8 cellular contexts compared by ENCODE assay signal in genomic region chr16:2339521-2340484, GRCh38. TPM values are rescaled to one million over a fixed set of nuclear protein-coding genes. Genes with fewer than 3 reads are reported as not detected.
A peak's percentile ranks its signal among the peaks of the same experiment; 100 is the strongest.
DNase-seq lines count a peak whose midpoint lies in the region; ATAC-seq, FAIRE-seq and TF ChIP-seq lines count a peak whose summit lies in the region.

No MANE protein-coding gene starts in this region.

- peak overlapping the region; percentile 25; the same call in 1 of the 2 replicates for H3K9ac ChIP-seq in HepG2 (ENCODE audit: insufficient read depth, low read depth, low read length)

- CTCF ChIA-PET in HepG2 (lab: Yijun Ruan, JAX; ENCODE audit: low intra/inter-chr PET ratio, low total read pairs) = interaction anchor here (1.5 to 2.4 kb wide), 3 partner anchors 83 to 161 kb away, joined by 11 to 28 read pairs (median 18); partner anchors contain the start of gene CCNF

- H3K9me3 ChIP-seq in HepG2 (ENCODE audit: low read length) = no peaks in the 10 kb centered on the region

- 10% methylated on average over 13 of the region's 98 CpGs for WGBS in HepG2 (ENCODE audit: low lambda C conversion rate)

- H3K4me1 Mint-ChIP-seq in chondrocyte (ENCODE audit: low read depth) = peaks cover 10% of the 10 kb centered on the region

- no peaks in the 10 kb centered on the region for H3K9me3 Mint-ChIP-seq in chondrocyte (ENCODE audit: low read depth)

- H3K27ac ChIP-seq in HepG2 (ENCODE audit: extremely low read length, insufficient read depth, low read length) = no peak overlapping the region

- H4K20me1 ChIP-seq in HepG2 (ENCODE audit: insufficient read depth, low read length) = no peaks in the 10 kb centered on the region

- H3K4me2 ChIP-seq in HepG2 (ENCODE audit: low read depth, low read length) = peak overlapping the region; percentile 90

- BruUV-seq in HepG2 (replicated peaks; lab: Mats Ljungman, UMichigan) = no TSS peak

- peaks cover 11% of the 10 kb centered on the region for H3K4me1 ChIP-seq in HepG2 (ENCODE audit: insufficient read depth, low read length)

- TF ChIP-seq EP300 in HepG2 (IDR thresholded peaks at IDR 0.05; ENCODE audit: low read depth in 2 of 2, low read length in 2 of 2) (no peak), HepG2 (CRISPR knock-in tag; IDR thresholded peaks at IDR 0.05; ENCODE audit: borderline replicate concordance) (no peak)

- no peak overlapping the region for H2AFZ ChIP-seq in HepG2 (ENCODE audit: low read length)

- H3K79me2 ChIP-seq in HepG2 (ENCODE audit: insufficient read depth, low read length) = no peaks in the 10 kb centered on the region

- peaks cover 1% of the 10 kb centered on the region for H3K36me3 Mint-ChIP-seq in chondrocyte (ENCODE audit: low read depth)

- intact Hi-C loops in HepG2 (cut with micrococcal nuclease; ENCODE audit: unreplicated experiment) = loop anchor here (1.0 to 10.0 kb wide), 4 partner anchors 47 to 165 kb away; partner anchors contain the start of genes CCNF and RNPS1

- TF ChIP-seq RAD21 in HepG2 (CRISPR knock-in tag; IDR thresholded peaks at IDR 0.05) = no peak

- peak overlapping the region; percentile 27 for H3K27ac Mint-ChIP-seq in chondrocyte (ENCODE audit: unreplicated experiment)

- no peak for FAIRE-seq in HepG2 (lab: Jason Lieb, UNC)

- peak overlapping the region; percentile 67 for H3K4me3 ChIP-seq in GM06990 (replicated peaks; ENCODE audit: low read depth, low read length)
- peak overlapping the region; percentile 43 to 78 (median 65) for H3K4me3 ChIP-seq in HepG2 (replicated peaks in 1 of 3; ENCODE audit: insufficient read depth in 1 of 3, low read depth in 2 of 3, low read length in 3 of 3)

- peak overlapping the region; percentile 78 for H3K4me3 Mint-ChIP-seq in chondrocyte (ENCODE audit: unreplicated experiment)

- TF ChIP-seq POLR2A in HepG2 (IDR thresholded peaks at IDR 0.05; ENCODE audit: insufficient read depth in 1 of 2, low read depth in 2 of 2, low read length in 2 of 2) = no peak

- H3K27me3 ChIP-seq in GM06990 (replicated peaks; ENCODE audit: control insufficient read depth, insufficient read depth, low read length) (no peaks in the 10 kb centered on the region), HepG2 (ENCODE audit: control insufficient read depth in 1 of 2, insufficient read depth in 2 of 2, low read length in 2 of 2) (peaks cover 6 to 36% of the 10 kb centered on the region in 2 experiments)

- ATAC-seq in GM21619 (IDR thresholded peaks at IDR 0.05; ENCODE audit: unreplicated experiment) (peak; percentile 35), HepG2 (peak; percentile 58)

- POLR2A ChIA-PET in HepG2 (lab: Yijun Ruan, JAX) = no interaction called here

- DNase-seq in GM06990 (ENCODE audit: extremely low read depth, insufficient read length) = peak; percentile 73
- DNase-seq in KBM-7 = peak; percentile 58
- peak; percentile 37 for DNase-seq in UCSD-AML1 (lab: John Stamatoyannopoulos, UW; ENCODE audit: unreplicated experiment)
- no peak for DNase-seq in chondrocyte (ENCODE audit: low spot score)
- DNase-seq in HepG2 (ENCODE audit: low spot score) = peak; percentile 15
- DNase-seq in stimulated activated CD4-positive, alpha-beta T cell treated with anti-CD3 and anti-CD28 coated beads, Interleukin-4, amount 100 ng/mL, for 4 hours = peak; percentile 29 to 39
- DNase-seq in SKM-1 (lab: John Stamatoyannopoulos, UW; ENCODE audit: unreplicated experiment) = no peak

- in situ Hi-C loops in KBM-7 (cut with MboI; ENCODE audit: low pct_unique_long_range_greater_than_20kb, low sequenced_read_pairs) (no loop called here), HepG2 (cut with HindIII; ENCODE audit: extremely low pct_ligation_motif_present, low pct_unique_long_range_greater_than_20kb) (no loop called here)

- TF ChIP-seq CTCF in GM06990 (IDR thresholded peaks at IDR 0.05; ENCODE audit: insufficient read depth, low read length, poor library complexity, severe bottlenecking) (peak; percentile 31), chondrocyte (IDR thresholded peaks at IDR 0.05) (peak; percentile 8), HepG2 (CRISPR knock-in tag; IDR thresholded peaks at IDR 0.05) (peak; percentile 53)

- H3K36me3 ChIP-seq in GM06990 (ENCODE audit: control insufficient read depth, insufficient read depth, low read length) = no peaks in the 10 kb centered on the region
- no peaks in the 10 kb centered on the region for H3K36me3 ChIP-seq in HepG2 (replicated peaks in 1 of 2; ENCODE audit: control insufficient read depth in 1 of 2, insufficient read depth in 2 of 2, low read length in 2 of 2)

- H3K27me3 Mint-ChIP-seq in chondrocyte (ENCODE audit: low read depth) = peaks cover 2% of the 10 kb centered on the region

TF ChIP-seq in HepG2, 621 proteins besides CTCF, POLR2A, EP300 and RAD21 (continues in another document):
- TF ChIP-seq STAG1 (CRISPR knock-in tag; IDR thresholded peaks at IDR 0.05) (peak; percentile 21; the same call in 1 of the 2 replicates), HOXA5 (CRISPR knock-in tag; IDR thresholded peaks at IDR 0.05) (peak; percentile 47; the same call in 1 of the 2 replicates), TFE3 (CRISPR knock-in tag; IDR thresholded peaks at IDR 0.05) (no peak), ZNF749 (CRISPR knock-in tag; IDR thresholded peaks at IDR 0.05; ENCODE audit: borderline replicate concordance) (0 out of 2 replicates have a peak, but pooled peaks have one; percentile 37), SNAPC4 (CRISPR knock-in tag; IDR thresholded peaks at IDR 0.05) (no peak)

RNA-seq across cellular contexts. Expression of gene ABCA3, which starts 0.7 kb away (rescaled TPM):
- total RNA-seq in chondrocyte = 16.3 to 27.3 TPM (median 26.0 TPM) in 3 replicates
- 0.41 and 0.60 TPM in 2 replicates for total RNA-seq in HepG2 (2016; rRNA removed; fragmentation: Illumina TruSeq; extraction: Trizol)
- 0.09 and 0.51 TPM in 2 replicates for total RNA-seq in HepG2 (2016; cell fraction: cytosol; rRNA removed; fragmentation: Illumina TruSeq; extraction: Trizol; ENCODE audit: low read depth)
- 0.37 and 0.52 TPM in 2 replicates for total RNA-seq in HepG2 (2016; cell fraction: insoluble cytoplasmic fraction; rRNA removed; fragmentation: Illumina TruSeq; extraction: Trizol)
- 0.72 and 0.80 TPM in 2 replicates for total RNA-seq in HepG2 (2016; cell fraction: membrane; rRNA removed; fragmentation: Illumina TruSeq; extraction: Trizol)
- total RNA-seq in HepG2 (2016; cell fraction: nucleus; rRNA removed; fragmentation: Illumina TruSeq; extraction: Trizol) = 0.38 and 0.56 TPM in 2 replicates
- 1.5 and 2.3 TPM in 2 replicates for polyA plus RNA-seq in HepG2 (2011; rRNA removed)
- polyA plus RNA-seq in HepG2 (2011; cell fraction: cytosol; rRNA removed) = 1.1 and 1.3 TPM in 2 replicates
- polyA plus RNA-seq in HepG2 (2011; cell fraction: nucleus; rRNA removed) = 1.8 and 2.5 TPM in 2 replicates
- 0.71 and 2.5 TPM in 2 replicates for polyA plus RNA-seq in HepG2 (2012)
- 1.0 and 1.2 TPM in 2 replicates for polyA plus RNA-seq in HepG2 (2016; cell fraction: cytosol; fragmentation: Illumina TruSeq; extraction: Trizol; ENCODE audit: low read depth)
- polyA plus RNA-seq in HepG2 (2016; cell fraction: insoluble cytoplasmic fraction; fragmentation: Illumina TruSeq; extraction: Trizol; ENCODE audit: low read depth) = 0.63 and 0.84 TPM in 2 replicates
- 0.83 and 1.0 TPM in 2 replicates for polyA plus RNA-seq in HepG2 (2016; cell fraction: membrane; fragmentation: Illumina TruSeq; extraction: Trizol; ENCODE audit: low read depth)
- 0.75 and 1.2 TPM in 2 replicates for polyA plus RNA-seq in HepG2 (2016; cell fraction: nucleus; fragmentation: Illumina TruSeq; extraction: Trizol; ENCODE audit: insufficient read depth, low read depth)
- polyA minus RNA-seq in HepG2 (2011; rRNA and poly(A)+ RNA removed; ENCODE audit: low replicate concordance) = 2.2 and 9.0 TPM in 2 replicates
- 0.40 and 0.44 TPM in 2 replicates for polyA minus RNA-seq in HepG2 (2011; cell fraction: cytosol; rRNA and poly(A)+ RNA removed)
- polyA minus RNA-seq in HepG2 (2011; cell fraction: nucleus; rRNA and poly(A)+ RNA removed) = 0.64 and 1.4 TPM in 2 replicates

Comparison
In these comparisons a context has a peak if more than half of its experiments do, and no peak if none do; other contexts are left out.
1. DNase-seq: peak in GM06990 (single experiment), KBM-7 (single experiment), UCSD-AML1 (single experiment), HepG2 (single experiment) and stimulated activated CD4-positive, alpha-beta T cell treated with anti-CD3 and anti-CD28 coated beads, Interleukin-4, amount 100 ng/mL, for 4 hours (2 of 2); none in chondrocyte (single experiment) and SKM-1 (single experiment).
2. Peak in every context shown above with its lines, with median percentiles within 50 percentile points of each other: CTCF ChIP-seq.